ENCODE assay signal across 18 cellular contexts in the genomic region with DNA sequence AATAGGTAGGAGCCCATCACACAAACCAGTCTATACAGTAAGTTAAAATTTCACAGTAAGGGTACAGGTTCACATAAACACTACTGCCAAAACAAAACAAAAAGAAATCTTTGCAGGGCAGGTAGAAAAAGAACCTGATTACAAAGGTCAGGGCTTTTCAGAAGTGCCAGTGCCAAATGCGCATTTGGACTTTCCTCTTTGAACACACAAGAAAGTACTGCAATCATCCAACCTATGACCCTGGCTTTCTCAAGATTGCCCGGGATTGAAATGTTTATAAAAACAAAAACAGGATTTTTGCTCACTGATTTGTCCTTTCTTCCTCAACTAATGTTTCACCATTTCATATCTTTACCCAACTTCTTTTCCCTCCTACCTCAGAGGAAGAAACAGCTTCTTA. TPM values are rescaled to one million over a fixed set of nuclear protein-coding genes. Genes with fewer than 3 reads are reported as not detected.
DNase-seq lines count a peak whose midpoint lies in the region; ATAC-seq lines count a peak whose summit lies in the region.
"Had no signal": no experiment of that assay in that cellular context is flagged by ENCODE, and none has a peak within 500 bp of the region (broad histone marks: within the 10 kb centered on the region; RNA-seq: fewer than 3 reads in every experiment).

No MANE protein-coding gene starts in this region.

- no peaks in the 10 kb centered on the region for H3K27me3 ChIP-seq in GM23248 (replicated peaks; ENCODE audit: insufficient read depth)
- H3K27me3 ChIP-seq: SJCRH30, upper lobe of left lung had no signal

- peaks cover 51% of the 10 kb centered on the region for H3K4me1 Mint-ChIP-seq in activated CD4-positive, alpha-beta T cell treated with anti-CD3 and anti-CD28 coated beads, Interleukin-2, amount 10 ng/mL, durations not matched to agents 24 days and 14 days
- peaks cover 61% of the 10 kb centered on the region for H3K4me1 Mint-ChIP-seq in central memory CD8-positive, alpha-beta T cell
- H3K4me1 Mint-ChIP-seq in naive thymus-derived CD8-positive, alpha-beta T cell, result peaks cover 32 to 74% (median 64%) of the 10 kb centered on the region in 4 donors

- in situ Hi-C loops in GM23248 (cut with MboI), result no loop called here

- peaks cover 58% of the 10 kb centered on the region for H3K4me1 ChIP-seq in GM23248 (ENCODE audit: insufficient read depth)

- H3K4me2 ChIP-seq in GM23248 (ENCODE audit: unreplicated experiment), result no peak overlapping the region

- H3K9ac ChIP-seq in GM23248, result no peak overlapping the region

- H3K4me3 Mint-ChIP-seq in activated CD4-positive, alpha-beta T cell treated with anti-CD3 and anti-CD28 coated beads, Interleukin-2, amount 10 ng/mL, durations not matched to agents 24 days and 14 days, result no peak overlapping the region
- no peak overlapping the region for H3K4me3 Mint-ChIP-seq in central memory CD8-positive, alpha-beta T cell
- H3K4me3 Mint-ChIP-seq in naive thymus-derived CD8-positive, alpha-beta T cell, result peak overlapping the region in 1 of 10 donors; percentile 11
- H3K4me3 Mint-ChIP-seq: activated CD4-positive, alpha-beta T cell treated with anti-CD3 and anti-CD28 coated beads, Interleukin-2, amount 10 ng/mL, durations not matched to agents 7 days and 5 days had no signal

- H3K79me2 ChIP-seq in GM23248 (ENCODE audit: insufficient read depth), result peaks cover 96% of the 10 kb centered on the region

- H3K27ac ChIP-seq in GM23248 (0 out of 2 replicates have a peak overlapping the region, but pooled peaks have one; percentile 12), caudate nucleus (ENCODE audit: low read depth, low read length) (no peak overlapping the region)
- H3K27ac ChIP-seq: SJCRH30 had no signal

- peaks cover 72% of the 10 kb centered on the region for H3K36me3 Mint-ChIP-seq in activated CD4-positive, alpha-beta T cell treated with anti-CD3 and anti-CD28 coated beads, Interleukin-2, amount 10 ng/mL, durations not matched to agents 24 days and 14 days (ENCODE audit: low read depth)
- H3K36me3 Mint-ChIP-seq in central memory CD8-positive, alpha-beta T cell (ENCODE audit: insufficient read depth), result peaks cover 17% of the 10 kb centered on the region
- peaks cover 29 to 53% (median 41%) of the 10 kb centered on the region in 3 donors for H3K36me3 Mint-ChIP-seq in naive thymus-derived CD8-positive, alpha-beta T cell

- no peaks in the 10 kb centered on the region for H4K20me1 ChIP-seq in GM23248 (ENCODE audit: insufficient read depth)

- POLR2A ChIA-PET in naive thymus-derived CD8-positive, alpha-beta T cell (lab: Charles Lee), result no interaction called here

- no peak for ATAC-seq in central memory CD8-positive, alpha-beta T cell (replicated peaks; ENCODE audit: extremely low read depth, poor library complexity, severe bottlenecking)
- no peak for ATAC-seq in naive thymus-derived CD8-positive, alpha-beta T cell
- no peak for ATAC-seq in GM19023 (IDR thresholded peaks at IDR 0.05; ENCODE audit: unreplicated experiment)

- H3K9me3 ChIP-seq in GM23248 (ENCODE audit: low read depth), result no peaks in the 10 kb centered on the region
- H3K9me3 ChIP-seq: SJCRH30, upper lobe of left lung had no signal

- H3K9me2 ChIP-seq in GM23248 (ENCODE audit: insufficient read depth), result no peaks in the 10 kb centered on the region

- no peak overlapping the region for H2AFZ ChIP-seq in GM23248

- WGBS in GM23248 (ENCODE audit: low coverage in 1 of 2, low lambda C conversion rate in 2 of 2, missing lambda C conversion rate in 2 of 2), 2 experiments, result 91 to 93% methylated on average over 2 of the region's 2 CpGs

- H3K4me3 ChIP-seq in GM23248, result no peak overlapping the region
- H3K4me3 ChIP-seq: SJCRH30, upper lobe of left lung had no signal

- H3K27me3 Mint-ChIP-seq in activated CD4-positive, alpha-beta T cell treated with anti-CD3 and anti-CD28 coated beads, Interleukin-2, amount 10 ng/mL, durations not matched to agents 24 days and 14 days, result no peaks in the 10 kb centered on the region
- no peaks in the 10 kb centered on the region for H3K27me3 Mint-ChIP-seq in central memory CD8-positive, alpha-beta T cell
- H3K27me3 Mint-ChIP-seq in naive thymus-derived CD8-positive, alpha-beta T cell, result no peaks in the 10 kb centered on the region
- H3K27me3 Mint-ChIP-seq: activated CD4-positive, alpha-beta T cell treated with anti-CD3 and anti-CD28 coated beads, Interleukin-2, amount 10 ng/mL, durations not matched to agents 7 days and 5 days; CD4-positive, alpha-beta memory T cell had no signal

- peaks cover 10% of the 10 kb centered on the region; the same call in 1 of the 2 replicates for H3K36me3 ChIP-seq in GM23248 (ENCODE audit: low read depth)
- H3K36me3 ChIP-seq: SJCRH30, upper lobe of left lung had no signal

- H3K27ac Mint-ChIP-seq in activated CD4-positive, alpha-beta T cell treated with anti-CD3 and anti-CD28 coated beads, Interleukin-2, amount 10 ng/mL, durations not matched to agents 24 days and 14 days, result peak overlapping the region; percentile 66
- H3K27ac Mint-ChIP-seq in central memory CD8-positive, alpha-beta T cell (ENCODE audit: low read depth), result peak overlapping the region; percentile 30
- H3K27ac Mint-ChIP-seq in naive thymus-derived CD8-positive, alpha-beta T cell, result peak overlapping the region in 8 of 10 donors; percentile 3 to 88 (median 59)
- H3K27ac Mint-ChIP-seq: activated CD4-positive, alpha-beta T cell treated with anti-CD3 and anti-CD28 coated beads, Interleukin-2, amount 10 ng/mL, durations not matched to agents 7 days and 5 days had no signal

- H3K9me3 Mint-ChIP-seq in activated CD4-positive, alpha-beta T cell treated with anti-CD3 and anti-CD28 coated beads, Interleukin-2, amount 10 ng/mL, durations not matched to agents 24 days and 14 days, result peaks cover 4% of the 10 kb centered on the region
- no peaks in the 10 kb centered on the region for H3K9me3 Mint-ChIP-seq in central memory CD8-positive, alpha-beta T cell
- no peaks in the 10 kb centered on the region for H3K9me3 Mint-ChIP-seq in naive thymus-derived CD8-positive, alpha-beta T cell
- H3K9me3 Mint-ChIP-seq: CD4-positive, alpha-beta memory T cell had no signal

- intact Hi-C loops in activated CD4-positive, alpha-beta T cell treated with anti-CD3 and anti-CD28 coated beads, Interleukin-2, amount 10 ng/mL, durations not matched to agents 24 days and 14 days (cut with micrococcal nuclease), result no loop called here

- DNase-seq in activated CD4-positive, alpha-beta T cell treated with anti-CD3 and anti-CD28 coated beads, Interleukin-2, amount 10 ng/mL, durations not matched to agents 24 days and 14 days, result no peak
- DNase-seq in activated CD4-positive, alpha-beta T cell treated with anti-CD3 and anti-CD28 coated beads for 1 hour, result no peak
- DNase-seq in GM23248 (no peak), caudate nucleus (lab: John Stamatoyannopoulos, UW) (no peak), T-helper 2 cell (no peak)
- no peak for DNase-seq in central memory CD8-positive, alpha-beta T cell (ENCODE audit: low spot score in 2 of 2)
- no peak for DNase-seq in naive thymus-derived CD8-positive, alpha-beta T cell
- DNase-seq: activated CD4-positive, alpha-beta T cell treated with anti-CD3 and anti-CD28 coated beads, Interleukin-2, amount 10 ng/mL, durations not matched to agents 7 days and 5 days; activated gamma-delta T cell; CD4-positive, alpha-beta memory T cell; effector memory CD4-positive, alpha-beta T cell; EL; NCI-H446; SJCRH30; stimulated activated CD4-positive, alpha-beta T cell treated with anti-CD3 and anti-CD28 coated beads, Interleukin-4, amount 100 ng/mL, for 1 hour; stimulated activated CD8-positive, alpha-beta memory T cell treated with anti-CD3 and anti-CD28 coated beads, Interleukin-4, amount 100 ng/mL, for 48 hours; upper lobe of left lung had no signal

- peaks cover 65% of the 10 kb centered on the region for H3F3A ChIP-seq in GM23248 (ENCODE audit: insufficient read depth)

RNA-seq across cellular contexts. Expression of a gene that starts 47.4 kb away (rescaled TPM):
- 177 and 183 TPM in 2 replicates for total RNA-seq in activated CD4-positive, alpha-beta T cell treated with anti-CD3 and anti-CD28 coated beads, Interleukin-2, amount 10 ng/mL, durations not matched to agents 24 days and 14 days
- total RNA-seq in GM23248 (2014; rRNA removed; shearing (Covaris generic)), result 36.6 and 60.7 TPM in 2 replicates
- 36.4 and 41.9 TPM in 2 replicates for polyA plus RNA-seq in GM23248 (2016; fragmentation: Nextera tagmentation; extraction: Ambion mirVana)
- 100 to 1,000 TPM; 106 to 108 TPM for total RNA-seq in naive thymus-derived CD8-positive, alpha-beta T cell
- polyA plus RNA-seq in naive thymus-derived CD8-positive, alpha-beta T cell, result 10 to 100 TPM; 32.1 to 36.6 (median 34.2) TPM
